In genomic region chr6:4090043-4090442, GRCh38 we compare ENCODE assay signal across 13 cellular contexts. TPM values are rescaled to one million over a fixed set of nuclear protein-coding genes. Genes with fewer than 3 reads are reported as not detected.
"Had no signal": no experiment of that assay in that cellular context is flagged by ENCODE, and none has a peak within 500 bp of the region (broad histone marks: within the 10 kb centered on the region; RNA-seq: fewer than 3 reads in every experiment).

No MANE protein-coding gene starts in this region.

RNA-seq across cellular contexts. Expression of gene FAM217A, which starts 11.1 kb away (rescaled TPM):
- total RNA-seq: stomach, subcutaneous adipose tissue, suprapubic skin, temporal lobe, thoracic aorta, tibial nerve, transverse colon, upper lobe of left lung, upper lobe of right lung, ureter, urinary bladder, uterus, vagina had no signal
- polyA plus RNA-seq: urinary bladder had no signal
